ENCODE assay signal across 1 cellular context in genomic region chr6:12119085-12119588, GRCh38.
A peak's percentile ranks its signal among the peaks of the same experiment; 100 is the strongest.
TF ChIP-seq lines count a peak whose summit lies in the region.

No MANE protein-coding gene starts in this region.

TF ChIP-seq in GM12878, 131 proteins besides CTCF, POLR2A, EP300 and RAD21 (continued from another document and continues in another):
- TF ChIP-seq, protein P1, sequence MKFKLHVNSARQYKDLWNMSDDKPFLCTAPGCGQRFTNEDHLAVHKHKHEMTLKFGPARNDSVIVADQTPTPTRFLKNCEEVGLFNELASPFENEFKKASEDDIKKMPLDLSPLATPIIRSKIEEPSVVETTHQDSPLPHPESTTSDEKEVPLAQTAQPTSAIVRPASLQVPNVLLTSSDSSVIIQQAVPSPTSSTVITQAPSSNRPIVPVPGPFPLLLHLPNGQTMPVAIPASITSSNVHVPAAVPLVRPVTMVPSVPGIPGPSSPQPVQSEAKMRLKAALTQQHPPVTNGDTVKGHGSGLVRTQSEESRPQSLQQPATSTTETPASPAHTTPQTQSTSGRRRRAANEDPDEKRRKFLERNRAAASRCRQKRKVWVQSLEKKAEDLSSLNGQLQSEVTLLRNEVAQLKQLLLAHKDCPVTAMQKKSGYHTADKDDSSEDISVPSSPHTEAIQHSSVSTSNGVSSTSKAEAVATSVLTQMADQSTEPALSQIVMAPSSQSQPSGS (IDR thresholded peaks at IDR 0.05; ENCODE audit: low read length) = 0 out of 2 replicates have a peak, but pooled peaks have one; percentile 35
- TF ChIP-seq SMARCA5 (IDR thresholded peaks at IDR 0.05) (no peak), REST (IDR thresholded peaks at IDR 0.05; ENCODE audit: low read depth, low read length) (no peak), JUNB (IDR thresholded peaks at IDR 0.05) (0 out of 2 replicates have a peak, but pooled peaks have one; percentile 19), CHD4 (IDR thresholded peaks at IDR 0.05) (no peak), SMAD1 (IDR thresholded peaks at IDR 0.05; ENCODE audit: low read depth, partially characterized antibody) (peak; percentile 15), CHD2 (IDR thresholded peaks at IDR 0.05; ENCODE audit: borderline replicate concordance, low read depth, low read length) (peak; percentile 69), MTA3 (IDR thresholded peaks at IDR 0.05; ENCODE audit: borderline replicate concordance, low read length) (peak; percentile 66; the same call in 1 of the 2 replicates), CREB1 (IDR thresholded peaks at IDR 0.05; ENCODE audit: low read depth) (no peak), CHD1 (IDR thresholded peaks at IDR 0.05; ENCODE audit: low read depth, low read length) (no peak), HDAC2 (IDR thresholded peaks at IDR 0.05) (no peak), RUNX3 (IDR thresholded peaks at IDR 0.05; ENCODE audit: low read length) (peak; percentile 84), CBX5 (IDR thresholded peaks at IDR 0.05; ENCODE audit: low read depth) (no peak), RAD51 (IDR thresholded peaks at IDR 0.05) (no peak), ZNF622 (IDR thresholded peaks at IDR 0.05) (no peak), IKZF2 (IDR thresholded peaks at IDR 0.05) (peak; percentile 93 to 94), ZZZ3 (IDR thresholded peaks at IDR 0.05; ENCODE audit: control insufficient read depth, insufficient read length, low read depth) (no peak), POU2F2 (IDR thresholded peaks at IDR 0.05; ENCODE audit: borderline replicate concordance, low read depth, low read length) (peak; percentile 64; the same call in 2 of the 3 replicates), STAT3 (IDR thresholded peaks at IDR 0.05; ENCODE audit: low read depth, low read length) (peak; percentile 92), EGR1 (IDR thresholded peaks at IDR 0.05; ENCODE audit: borderline replicate concordance in 1 of 2, low read depth in 2 of 2, low read length in 2 of 2) (no peak), FOXM1 (IDR thresholded peaks at IDR 0.05; ENCODE audit: low read depth, low read length) (peak; percentile 83), ZNF24 (IDR thresholded peaks at IDR 0.05) (no peak), CBFB (IDR thresholded peaks at IDR 0.05; ENCODE audit: low read depth) (no peak), NR2C1 (IDR thresholded peaks at IDR 0.05) (no peak), HCFC1 (IDR thresholded peaks at IDR 0.05; ENCODE audit: low read length) (no peak), CBX3 (IDR thresholded peaks at IDR 0.05; ENCODE audit: borderline replicate concordance, low read depth) (no peak), KDM1A (IDR thresholded peaks at IDR 0.05; ENCODE audit: borderline replicate concordance) (no peak), ATF7 (IDR thresholded peaks at IDR 0.05; ENCODE audit: low read depth) (peak; percentile 56; the same call in 1 of the 2 replicates), SP1 (IDR thresholded peaks at IDR 0.05; ENCODE audit: low read depth, low read length) (peak; percentile 38), MYB (IDR thresholded peaks at IDR 0.05; ENCODE audit: borderline replicate concordance, low read depth, low read length) (no peak; the same call in 1 of the 2 replicates), PRDM15 (CRISPR knock-in tag; IDR thresholded peaks at IDR 0.05) (no peak)
- TF ChIP-seq, protein P2, sequence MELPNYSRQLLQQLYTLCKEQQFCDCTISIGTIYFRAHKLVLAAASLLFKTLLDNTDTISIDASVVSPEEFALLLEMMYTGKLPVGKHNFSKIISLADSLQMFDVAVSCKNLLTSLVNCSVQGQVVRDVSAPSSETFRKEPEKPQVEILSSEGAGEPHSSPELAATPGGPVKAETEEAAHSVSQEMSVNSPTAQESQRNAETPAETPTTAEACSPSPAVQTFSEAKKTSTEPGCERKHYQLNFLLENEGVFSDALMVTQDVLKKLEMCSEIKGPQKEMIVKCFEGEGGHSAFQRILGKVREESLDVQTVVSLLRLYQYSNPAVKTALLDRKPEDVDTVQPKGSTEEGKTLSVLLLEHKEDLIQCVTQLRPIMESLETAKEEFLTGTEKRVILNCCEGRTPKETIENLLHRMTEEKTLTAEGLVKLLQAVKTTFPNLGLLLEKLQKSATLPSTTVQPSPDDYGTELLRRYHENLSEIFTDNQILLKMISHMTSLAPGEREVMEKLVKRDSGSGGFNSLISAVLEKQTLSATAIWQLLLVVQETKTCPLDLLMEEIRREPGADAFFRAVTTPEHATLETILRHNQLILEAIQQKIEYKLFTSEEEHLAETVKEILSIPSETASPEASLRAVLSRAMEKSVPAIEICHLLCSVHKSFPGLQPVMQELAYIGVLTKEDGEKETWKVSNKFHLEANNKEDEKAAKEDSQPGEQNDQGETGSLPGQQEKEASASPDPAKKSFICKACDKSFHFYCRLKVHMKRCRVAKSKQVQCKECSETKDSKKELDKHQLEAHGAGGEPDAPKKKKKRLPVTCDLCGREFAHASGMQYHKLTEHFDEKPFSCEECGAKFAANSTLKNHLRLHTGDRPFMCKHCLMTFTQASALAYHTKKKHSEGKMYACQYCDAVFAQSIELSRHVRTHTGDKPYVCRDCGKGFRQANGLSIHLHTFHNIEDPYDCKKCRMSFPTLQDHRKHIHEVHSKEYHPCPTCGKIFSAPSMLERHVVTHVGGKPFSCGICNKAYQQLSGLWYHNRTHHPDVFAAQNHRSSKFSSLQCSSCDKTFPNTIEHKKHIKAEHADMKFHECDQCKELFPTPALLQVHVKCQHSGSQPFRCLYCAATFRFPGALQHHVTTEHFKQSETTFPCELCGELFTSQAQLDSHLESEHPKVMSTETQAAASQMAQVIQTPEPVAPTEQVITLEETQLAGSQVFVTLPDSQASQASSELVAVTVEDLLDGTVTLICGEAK (IDR thresholded peaks at IDR 0.05; ENCODE audit: borderline replicate concordance) = no peak; the same call in 1 of the 2 replicates
- TF ChIP-seq, protein P3, sequence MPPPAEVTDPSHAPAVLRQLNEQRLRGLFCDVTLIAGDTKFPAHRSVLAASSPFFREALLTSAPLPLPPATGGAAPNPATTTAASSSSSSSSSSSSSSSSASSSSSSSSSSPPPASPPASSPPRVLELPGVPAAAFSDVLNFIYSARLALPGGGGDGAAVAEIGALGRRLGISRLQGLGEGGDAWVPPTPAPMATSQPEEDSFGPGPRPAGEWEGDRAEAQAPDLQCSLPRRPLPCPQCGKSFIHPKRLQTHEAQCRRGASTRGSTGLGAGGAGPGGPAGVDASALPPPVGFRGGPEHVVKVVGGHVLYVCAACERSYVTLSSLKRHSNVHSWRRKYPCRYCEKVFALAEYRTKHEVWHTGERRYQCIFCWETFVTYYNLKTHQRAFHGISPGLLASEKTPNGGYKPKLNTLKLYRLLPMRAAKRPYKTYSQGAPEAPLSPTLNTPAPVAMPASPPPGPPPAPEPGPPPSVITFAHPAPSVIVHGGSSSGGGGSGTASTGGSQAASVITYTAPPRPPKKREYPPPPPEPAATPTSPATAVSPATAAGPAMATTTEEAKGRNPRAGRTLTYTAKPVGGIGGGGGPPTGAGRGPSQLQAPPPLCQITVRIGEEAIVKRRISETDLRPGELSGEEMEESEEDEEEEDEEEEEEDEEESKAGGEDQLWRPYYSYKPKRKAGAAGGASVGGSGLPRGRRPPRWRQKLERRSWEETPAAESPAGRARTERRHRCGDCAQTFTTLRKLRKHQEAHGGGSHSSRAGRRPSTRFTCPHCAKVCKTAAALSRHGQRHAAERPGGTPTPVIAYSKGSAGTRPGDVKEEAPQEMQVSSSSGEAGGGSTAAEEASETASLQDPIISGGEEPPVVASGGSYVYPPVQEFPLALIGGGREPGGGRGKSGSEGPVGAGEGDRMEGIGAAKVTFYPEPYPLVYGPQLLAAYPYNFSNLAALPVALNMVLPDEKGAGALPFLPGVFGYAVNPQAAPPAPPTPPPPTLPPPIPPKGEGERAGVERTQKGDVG (CRISPR knock-in tag; IDR thresholded peaks at IDR 0.05) = no peak
- TF ChIP-seq, protein P4, sequence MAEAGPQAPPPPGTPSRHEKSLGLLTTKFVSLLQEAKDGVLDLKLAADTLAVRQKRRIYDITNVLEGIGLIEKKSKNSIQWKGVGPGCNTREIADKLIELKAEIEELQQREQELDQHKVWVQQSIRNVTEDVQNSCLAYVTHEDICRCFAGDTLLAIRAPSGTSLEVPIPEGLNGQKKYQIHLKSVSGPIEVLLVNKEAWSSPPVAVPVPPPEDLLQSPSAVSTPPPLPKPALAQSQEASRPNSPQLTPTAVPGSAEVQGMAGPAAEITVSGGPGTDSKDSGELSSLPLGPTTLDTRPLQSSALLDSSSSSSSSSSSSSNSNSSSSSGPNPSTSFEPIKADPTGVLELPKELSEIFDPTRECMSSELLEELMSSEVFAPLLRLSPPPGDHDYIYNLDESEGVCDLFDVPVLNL (IDR thresholded peaks at IDR 0.05; ENCODE audit: low read depth, low read length) = no peak
- TF ChIP-seq, protein P5, sequence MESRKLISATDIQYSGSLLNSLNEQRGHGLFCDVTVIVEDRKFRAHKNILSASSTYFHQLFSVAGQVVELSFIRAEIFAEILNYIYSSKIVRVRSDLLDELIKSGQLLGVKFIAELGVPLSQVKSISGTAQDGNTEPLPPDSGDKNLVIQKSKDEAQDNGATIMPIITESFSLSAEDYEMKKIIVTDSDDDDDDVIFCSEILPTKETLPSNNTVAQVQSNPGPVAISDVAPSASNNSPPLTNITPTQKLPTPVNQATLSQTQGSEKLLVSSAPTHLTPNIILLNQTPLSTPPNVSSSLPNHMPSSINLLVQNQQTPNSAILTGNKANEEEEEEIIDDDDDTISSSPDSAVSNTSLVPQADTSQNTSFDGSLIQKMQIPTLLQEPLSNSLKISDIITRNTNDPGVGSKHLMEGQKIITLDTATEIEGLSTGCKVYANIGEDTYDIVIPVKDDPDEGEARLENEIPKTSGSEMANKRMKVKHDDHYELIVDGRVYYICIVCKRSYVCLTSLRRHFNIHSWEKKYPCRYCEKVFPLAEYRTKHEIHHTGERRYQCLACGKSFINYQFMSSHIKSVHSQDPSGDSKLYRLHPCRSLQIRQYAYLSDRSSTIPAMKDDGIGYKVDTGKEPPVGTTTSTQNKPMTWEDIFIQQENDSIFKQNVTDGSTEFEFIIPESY (IDR thresholded peaks at IDR 0.05) = no peak
- TF ChIP-seq, protein P6, sequence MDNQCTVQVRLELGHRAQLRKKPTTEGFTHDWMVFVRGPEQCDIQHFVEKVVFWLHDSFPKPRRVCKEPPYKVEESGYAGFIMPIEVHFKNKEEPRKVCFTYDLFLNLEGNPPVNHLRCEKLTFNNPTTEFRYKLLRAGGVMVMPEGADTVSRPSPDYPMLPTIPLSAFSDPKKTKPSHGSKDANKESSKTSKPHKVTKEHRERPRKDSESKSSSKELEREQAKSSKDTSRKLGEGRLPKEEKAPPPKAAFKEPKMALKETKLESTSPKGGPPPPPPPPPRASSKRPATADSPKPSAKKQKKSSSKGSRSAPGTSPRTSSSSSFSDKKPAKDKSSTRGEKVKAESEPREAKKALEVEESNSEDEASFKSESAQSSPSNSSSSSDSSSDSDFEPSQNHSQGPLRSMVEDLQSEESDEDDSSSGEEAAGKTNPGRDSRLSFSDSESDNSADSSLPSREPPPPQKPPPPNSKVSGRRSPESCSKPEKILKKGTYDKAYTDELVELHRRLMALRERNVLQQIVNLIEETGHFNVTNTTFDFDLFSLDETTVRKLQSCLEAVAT (IDR thresholded peaks at IDR 0.05) = peak; percentile 62; the same call in 1 of the 2 replicates
